ENCODE assay signal across 1 cellular context in genomic region chr2:202635441-202636296, GRCh38.
A peak's percentile ranks its signal among the peaks of the same experiment; 100 is the strongest.
TF ChIP-seq lines count a peak whose summit lies in the region.

No MANE protein-coding gene starts in this region.

TF ChIP-seq in HepG2, 621 proteins besides CTCF, POLR2A, EP300 and RAD21 (continued from another document):
- TF ChIP-seq, protein P1, sequence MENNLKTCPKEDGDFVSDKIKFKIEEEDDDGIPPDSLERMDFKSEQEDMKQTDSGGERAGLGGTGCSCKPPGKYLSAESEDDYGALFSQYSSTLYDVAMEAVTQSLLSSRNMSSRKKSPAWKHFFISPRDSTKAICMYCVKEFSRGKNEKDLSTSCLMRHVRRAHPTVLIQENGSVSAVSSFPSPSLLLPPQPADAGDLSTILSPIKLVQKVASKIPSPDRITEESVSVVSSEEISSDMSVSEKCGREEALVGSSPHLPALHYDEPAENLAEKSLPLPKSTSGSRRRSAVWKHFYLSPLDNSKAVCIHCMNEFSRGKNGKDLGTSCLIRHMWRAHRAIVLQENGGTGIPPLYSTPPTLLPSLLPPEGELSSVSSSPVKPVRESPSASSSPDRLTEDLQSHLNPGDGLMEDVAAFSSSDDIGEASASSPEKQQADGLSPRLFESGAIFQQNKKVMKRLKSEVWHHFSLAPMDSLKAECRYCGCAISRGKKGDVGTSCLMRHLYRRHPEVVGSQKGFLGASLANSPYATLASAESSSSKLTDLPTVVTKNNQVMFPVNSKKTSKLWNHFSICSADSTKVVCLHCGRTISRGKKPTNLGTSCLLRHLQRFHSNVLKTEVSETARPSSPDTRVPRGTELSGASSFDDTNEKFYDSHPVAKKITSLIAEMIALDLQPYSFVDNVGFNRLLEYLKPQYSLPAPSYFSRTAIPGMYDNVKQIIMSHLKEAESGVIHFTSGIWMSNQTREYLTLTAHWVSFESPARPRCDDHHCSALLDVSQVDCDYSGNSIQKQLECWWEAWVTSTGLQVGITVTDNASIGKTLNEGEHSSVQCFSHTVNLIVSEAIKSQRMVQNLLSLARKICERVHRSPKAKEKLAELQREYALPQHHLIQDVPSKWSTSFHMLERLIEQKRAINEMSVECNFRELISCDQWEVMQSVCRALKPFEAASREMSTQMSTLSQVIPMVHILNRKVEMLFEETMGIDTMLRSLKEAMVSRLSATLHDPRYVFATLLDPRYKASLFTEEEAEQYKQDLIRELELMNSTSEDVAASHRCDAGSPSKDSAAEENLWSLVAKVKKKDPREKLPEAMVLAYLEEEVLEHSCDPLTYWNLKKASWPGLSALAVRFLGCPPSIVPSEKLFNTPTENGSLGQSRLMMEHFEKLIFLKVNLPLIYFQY (CRISPR knock-in tag; IDR thresholded peaks at IDR 0.05; ENCODE audit: borderline replicate concordance), result no peak
- TF ChIP-seq HBP1 (CRISPR knock-in tag; IDR thresholded peaks at IDR 0.05; ENCODE audit: low read depth), result 0 out of 2 replicates have a peak, but pooled peaks have one; percentile 44
- no peak for TF ChIP-seq ARNTL (CRISPR knock-in tag; IDR thresholded peaks at IDR 0.05)
- TF ChIP-seq ZNF501 (CRISPR knock-in tag; IDR thresholded peaks at IDR 0.05), result no peak
- no peak for TF ChIP-seq ZNF776 (CRISPR knock-in tag; IDR thresholded peaks at IDR 0.05)
- TF ChIP-seq PHF5A (CRISPR knock-in tag; IDR thresholded peaks at IDR 0.05; ENCODE audit: low read depth, unreplicated experiment), result peak; percentile 55
- TF ChIP-seq ZNF503 (CRISPR knock-in tag; IDR thresholded peaks at IDR 0.05), result no peak
- TF ChIP-seq ETV6 (CRISPR knock-in tag; conservative IDR thresholded peaks at IDR 0.05), result no peak
- TF ChIP-seq ZNF674 (CRISPR knock-in tag; IDR thresholded peaks at IDR 0.05; ENCODE audit: low read depth), result no peak
- no peak for TF ChIP-seq RBAK (CRISPR knock-in tag; IDR thresholded peaks at IDR 0.05)
- no peak; the same call in 1 of the 2 replicates for TF ChIP-seq RBFOX2 (IDR thresholded peaks at IDR 0.05; ENCODE audit: low read depth, low read length)
- TF ChIP-seq ZNF362 (CRISPR knock-in tag; IDR thresholded peaks at IDR 0.05; ENCODE audit: borderline replicate concordance), result no peak
- TF ChIP-seq ZNF256 (CRISPR knock-in tag; conservative IDR thresholded peaks at IDR 0.05), result no peak
- TF ChIP-seq ZNF460 (CRISPR knock-in tag; IDR thresholded peaks at IDR 0.05; ENCODE audit: borderline replicate concordance), result no peak
